In genomic region chr15:66429117-66429516, GRCh38 we compare ENCODE assay signal across 24 cellular contexts. TPM values are rescaled to one million over a fixed set of nuclear protein-coding genes. Genes with fewer than 3 reads are reported as not detected.
DNase-seq lines count a peak whose midpoint lies in the region; ATAC-seq and TF ChIP-seq lines count a peak whose summit lies in the region.
"Had no signal": no experiment of that assay in that cellular context is flagged by ENCODE, and none has a peak within 500 bp of the region (broad histone marks: within the 10 kb centered on the region; RNA-seq: fewer than 3 reads in every experiment).

No MANE protein-coding gene starts in this region.

- no peaks in the 10 kb centered on the region for H3K9me3 ChIP-seq in esophagus squamous epithelium
- H3K9me3 ChIP-seq: esophagus muscularis mucosa, tibial artery had no signal

- H3K36me3 ChIP-seq in esophagus squamous epithelium = no peaks in the 10 kb centered on the region
- H3K36me3 ChIP-seq: esophagus muscularis mucosa, tibial artery had no signal

- ATAC-seq in naive B cell (ENCODE audit: low read depth in 2 of 2) (peak; percentile 40 to 54), GM21529 (IDR thresholded peaks at IDR 0.05; ENCODE audit: unreplicated experiment) (no peak), HG02885 (IDR thresholded peaks at IDR 0.05; ENCODE audit: poor library complexity, unreplicated experiment) (no peak)
- ATAC-seq: activated CD8-positive, alpha-beta T cell treated with anti-CD3 and anti-CD28 coated beads for 36 hours; naive thymus-derived CD8-positive, alpha-beta T cell; PC-3; sciatic nerve; T-helper 17 cell had no signal

- TF ChIP-seq POLR2A in esophagus squamous epithelium (IDR thresholded peaks at IDR 0.05) = no peak

- no peaks in the 10 kb centered on the region for H3K4me1 ChIP-seq in esophagus squamous epithelium
- H3K4me1 ChIP-seq: tibial artery had no signal

- peaks cover 62% of the 10 kb centered on the region for H3K4me1 Mint-ChIP-seq in CD14-positive monocyte
- peaks cover 46 to 58% (median 58%) of the 10 kb centered on the region in 3 donors for H3K4me1 Mint-ChIP-seq in naive B cell

- peaks cover 0 to 2% (median 0%) of the 10 kb centered on the region in 7 donors for H3K9me3 Mint-ChIP-seq in CD14-positive monocyte
- H3K9me3 Mint-ChIP-seq in naive B cell = peaks cover 0 to 3% (median 0%) of the 10 kb centered on the region in 7 donors
- H3K9me3 Mint-ChIP-seq: activated CD8-positive, alpha-beta T cell treated with anti-CD3 and anti-CD28 coated beads for 36 hours had no signal

- H3K27me3 Mint-ChIP-seq in CD14-positive monocyte (ENCODE audit: low read depth in 3 of 3) (peaks cover 0 to 3% (median 2%) of the 10 kb centered on the region in 3 donors), naive B cell (no peaks in the 10 kb centered on the region)
- H3K27me3 Mint-ChIP-seq: activated CD8-positive, alpha-beta T cell treated with anti-CD3 and anti-CD28 coated beads for 36 hours; naive thymus-derived CD8-positive, alpha-beta T cell; T-helper 17 cell had no signal

- intact Hi-C loops in CD14-positive monocyte (cut with micrococcal nuclease) (no loop called here), esophagus squamous epithelium (cut with DNase I) (no loop called here)

- peaks cover 9 to 26% of the 10 kb centered on the region in 2 donors for H3K36me3 Mint-ChIP-seq in CD14-positive monocyte
- H3K36me3 Mint-ChIP-seq in naive B cell = no peaks in the 10 kb centered on the region

- DNase-seq in Ammon's horn (ENCODE audit: low spot score) = peak; percentile 25
- DNase-seq in CD14-positive monocyte (ENCODE audit: low spot score) = no peak
- peak; percentile 25 for DNase-seq in NCI-H69 (lab: John Stamatoyannopoulos, UW)
- no peak for DNase-seq in naive B cell
- DNase-seq in esophagus squamous epithelium (lab: John Stamatoyannopoulos, UW) = no peak
- DNase-seq: activated CD8-positive, alpha-beta T cell treated with anti-CD3 and anti-CD28 coated beads for 36 hours; activated naive CD4-positive, alpha-beta T cell treated with anti-CD3 and anti-CD28 coated beads, Interleukin-2, amount 50 U/mL, for 16 hours; activated T-cell treated with anti-CD3 and anti-CD28 coated beads, Interleukin-2, amount 50 U/mL, for 48 hours; Calu3; effector CD8-positive, alpha-beta T cell; kidney; mesenchymal stem cell; naive thymus-derived CD8-positive, alpha-beta T cell; NCI-H1436 treated with DMSO at 0.1 percent for 48 hours; PC-3; posterior cingulate gyrus; SHP77 treated with DMSO at 0.1 percent for 48 hours; stimulated activated CD4-positive, alpha-beta T cell treated with anti-CD3 and anti-CD28 coated beads, Interleukin-15, amount 100 ng/mL, for 24 hours; T-helper 17 cell; tibial artery had no signal

- H3K27ac Mint-ChIP-seq in CD14-positive monocyte = peak overlapping the region; percentile 68 to 90 (median 74)
- H3K27ac Mint-ChIP-seq in naive B cell = peak overlapping the region in 4 of 6 donors; percentile 33 to 59 (median 57)
- H3K27ac Mint-ChIP-seq: T-helper 17 cell had no signal

- H3K27me3 ChIP-seq in esophagus squamous epithelium = no peaks in the 10 kb centered on the region
- H3K27me3 ChIP-seq: esophagus muscularis mucosa, tibial artery had no signal

- H3K4me3 ChIP-seq in esophagus squamous epithelium = no peak overlapping the region
- H3K4me3 ChIP-seq: esophagus muscularis mucosa, tibial artery had no signal

- TF ChIP-seq CTCF in CD14-positive monocyte (IDR thresholded peaks at IDR 0.05) (no peak), esophagus squamous epithelium (IDR thresholded peaks at IDR 0.05) (no peak)

- H3K4me3 Mint-ChIP-seq in CD14-positive monocyte (peak overlapping the region in 1 of 2 donors; percentile 1), naive B cell (peak overlapping the region in 1 of 8 donors; percentile 72)
- H3K4me3 Mint-ChIP-seq: activated CD8-positive, alpha-beta T cell treated with anti-CD3 and anti-CD28 coated beads for 36 hours; T-helper 17 cell had no signal

- no peak overlapping the region for H3K27ac ChIP-seq in esophagus squamous epithelium
- H3K27ac ChIP-seq: esophagus muscularis mucosa, tibial artery had no signal

- 82 to 86% methylated on average over 4 of the region's 4 CpGs for WGBS in esophagus squamous epithelium, 2 donors

RNA-seq across cellular contexts. Expression of gene MAP2K1, which starts 42.4 kb away (rescaled TPM):
- polyA plus RNA-seq in CD14-positive monocyte (10 to 100 TPM; 64.5 to 71.1 TPM), naive B cell (ENCODE audit: low read depth in 6 of 6) (10 to 100 TPM; 40.0 to 45.8 (median 42.5) TPM)
- total RNA-seq in esophagus squamous epithelium = 10 to 100 TPM; 29.0 to 53.4 (median 45.3) TPM

Comparison
In these comparisons a context has a peak if more than half of its experiments do, and no peak if none do; other contexts are left out.
1. DNase-seq: peak in Ammon's horn (single experiment) and NCI-H69 (single experiment); none in CD14-positive monocyte (single experiment), naive B cell (single experiment) and esophagus squamous epithelium (single experiment).
2. ATAC-seq: peak in naive B cell (2 of 2); none in GM21529 (single experiment) and HG02885 (single experiment).